In the genomic region with DNA sequence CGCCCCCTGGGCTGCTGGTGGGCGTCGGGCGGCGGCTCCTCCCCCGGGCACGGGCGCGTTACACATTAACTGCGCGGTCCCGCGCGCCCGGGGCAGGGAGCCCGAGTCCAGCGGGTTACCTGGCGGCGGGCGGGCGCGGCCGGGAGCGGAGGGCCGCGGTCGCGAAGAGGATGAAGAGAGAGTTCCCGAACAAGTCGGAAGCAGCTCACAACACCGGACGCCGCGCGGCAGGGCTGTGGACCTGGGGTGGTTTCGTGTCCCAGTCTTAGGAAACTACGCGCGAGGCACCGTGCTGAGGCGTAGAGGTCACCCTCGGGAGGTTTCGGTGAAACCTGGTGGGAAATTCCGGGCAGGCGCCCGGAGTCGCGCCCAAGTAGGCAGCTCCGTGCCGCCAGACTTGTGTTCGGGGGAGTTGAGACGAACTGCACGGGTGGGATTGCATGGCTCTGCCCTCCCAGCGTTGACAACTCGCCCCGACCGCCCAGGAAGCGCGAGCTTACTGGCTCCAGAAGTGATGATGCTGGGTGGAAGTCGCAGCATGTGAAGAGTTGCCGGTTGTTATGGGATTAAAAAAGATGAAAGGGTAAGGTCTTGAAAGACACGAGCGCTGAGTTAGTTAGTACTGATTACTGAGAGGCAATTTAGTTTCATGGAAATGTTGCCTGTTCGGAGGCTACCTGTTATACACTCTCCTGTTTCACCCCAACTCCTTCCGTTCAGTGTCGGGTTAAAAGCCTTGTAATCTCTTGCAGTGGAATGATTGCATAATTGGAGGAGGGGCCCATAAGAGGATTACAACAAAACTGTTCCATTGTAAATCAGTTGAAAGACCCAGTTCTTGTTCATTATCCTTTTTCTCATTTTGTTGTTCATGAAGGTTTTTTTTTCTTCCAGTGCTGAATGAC, we compare ENCODE assay signal across 1 cellular context.
TF ChIP-seq lines count a peak whose summit lies in the region.

No MANE protein-coding gene starts in this region.

TF ChIP-seq in HepG2, 621 proteins besides CTCF, POLR2A, EP300 and RAD21 (continued from another document and continues in another):
- TF ChIP-seq, protein P1, sequence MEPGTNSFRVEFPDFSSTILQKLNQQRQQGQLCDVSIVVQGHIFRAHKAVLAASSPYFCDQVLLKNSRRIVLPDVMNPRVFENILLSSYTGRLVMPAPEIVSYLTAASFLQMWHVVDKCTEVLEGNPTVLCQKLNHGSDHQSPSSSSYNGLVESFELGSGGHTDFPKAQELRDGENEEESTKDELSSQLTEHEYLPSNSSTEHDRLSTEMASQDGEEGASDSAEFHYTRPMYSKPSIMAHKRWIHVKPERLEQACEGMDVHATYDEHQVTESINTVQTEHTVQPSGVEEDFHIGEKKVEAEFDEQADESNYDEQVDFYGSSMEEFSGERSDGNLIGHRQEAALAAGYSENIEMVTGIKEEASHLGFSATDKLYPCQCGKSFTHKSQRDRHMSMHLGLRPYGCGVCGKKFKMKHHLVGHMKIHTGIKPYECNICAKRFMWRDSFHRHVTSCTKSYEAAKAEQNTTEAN (CRISPR knock-in tag; conservative IDR thresholded peaks at IDR 0.05), result 0 out of 2 replicates have a peak, but pooled peaks have one; percentile 29
- TF ChIP-seq ZNF431 (CRISPR knock-in tag; IDR thresholded peaks at IDR 0.05; ENCODE audit: borderline replicate concordance, low read depth), result no peak
- 0 out of 2 replicates have a peak, but pooled peaks have one; percentile 42 for TF ChIP-seq FOXA3 (CRISPR knock-in tag; IDR thresholded peaks at IDR 0.05)
- 0 out of 2 replicates have a peak, but pooled peaks have one; percentile 12 for TF ChIP-seq KAT8 (CRISPR knock-in tag; IDR thresholded peaks at IDR 0.05)
- TF ChIP-seq HNRNPK (IDR thresholded peaks at IDR 0.05; ENCODE audit: low read depth, low read length, poor library complexity, severe bottlenecking), result peak; percentile 24
- no peak for TF ChIP-seq PTBP1 (IDR thresholded peaks at IDR 0.05; ENCODE audit: low read depth, low read length, poor library complexity, severe bottlenecking)
- TF ChIP-seq ZKSCAN1 (IDR thresholded peaks at IDR 0.05; ENCODE audit: low read length), result no peak
- TF ChIP-seq ZNF652 (CRISPR knock-in tag; IDR thresholded peaks at IDR 0.05; ENCODE audit: borderline replicate concordance, low read depth), result peak; percentile 87
- TF ChIP-seq, protein P2, sequence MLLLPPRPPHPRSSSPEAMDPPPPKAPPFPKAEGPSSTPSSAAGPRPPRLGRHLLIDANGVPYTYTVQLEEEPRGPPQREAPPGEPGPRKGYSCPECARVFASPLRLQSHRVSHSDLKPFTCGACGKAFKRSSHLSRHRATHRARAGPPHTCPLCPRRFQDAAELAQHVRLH (CRISPR knock-in tag; IDR thresholded peaks at IDR 0.05; ENCODE audit: borderline replicate concordance, low read depth), result no peak
- TF ChIP-seq POLR2G (IDR thresholded peaks at IDR 0.05; ENCODE audit: low read depth, low read length), result 0 out of 2 replicates have a peak, but pooled peaks have one; percentile 42
- TF ChIP-seq RFXAP (CRISPR knock-in tag; IDR thresholded peaks at IDR 0.05; ENCODE audit: borderline replicate concordance), result no peak
- TF ChIP-seq NCOR1 (IDR thresholded peaks at IDR 0.05; ENCODE audit: borderline replicate concordance, low read length), result no peak
- TF ChIP-seq ZSCAN29 (CRISPR knock-in tag; conservative IDR thresholded peaks at IDR 0.05), result peak; percentile 49; the same call in 1 of the 2 replicates
- peak; percentile 33; the same call in 1 of the 2 replicates for TF ChIP-seq ZNF547 (CRISPR knock-in tag; IDR thresholded peaks at IDR 0.05)
- TF ChIP-seq, protein P3, sequence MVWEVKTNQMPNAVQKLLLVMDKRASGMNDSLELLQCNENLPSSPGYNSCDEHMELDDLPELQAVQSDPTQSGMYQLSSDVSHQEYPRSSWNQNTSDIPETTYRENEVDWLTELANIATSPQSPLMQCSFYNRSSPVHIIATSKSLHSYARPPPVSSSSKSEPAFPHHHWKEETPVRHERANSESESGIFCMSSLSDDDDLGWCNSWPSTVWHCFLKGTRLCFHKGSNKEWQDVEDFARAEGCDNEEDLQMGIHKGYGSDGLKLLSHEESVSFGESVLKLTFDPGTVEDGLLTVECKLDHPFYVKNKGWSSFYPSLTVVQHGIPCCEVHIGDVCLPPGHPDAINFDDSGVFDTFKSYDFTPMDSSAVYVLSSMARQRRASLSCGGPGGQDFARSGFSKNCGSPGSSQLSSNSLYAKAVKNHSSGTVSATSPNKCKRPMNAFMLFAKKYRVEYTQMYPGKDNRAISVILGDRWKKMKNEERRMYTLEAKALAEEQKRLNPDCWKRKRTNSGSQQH (CRISPR knock-in tag; IDR thresholded peaks at IDR 0.05; ENCODE audit: low read depth), result peak; percentile 34; the same call in 1 of the 2 replicates
- TF ChIP-seq MEIS1 (CRISPR knock-in tag; IDR thresholded peaks at IDR 0.05; ENCODE audit: borderline replicate concordance), result peak; percentile 14; the same call in 1 of the 2 replicates
- TF ChIP-seq, protein P4, sequence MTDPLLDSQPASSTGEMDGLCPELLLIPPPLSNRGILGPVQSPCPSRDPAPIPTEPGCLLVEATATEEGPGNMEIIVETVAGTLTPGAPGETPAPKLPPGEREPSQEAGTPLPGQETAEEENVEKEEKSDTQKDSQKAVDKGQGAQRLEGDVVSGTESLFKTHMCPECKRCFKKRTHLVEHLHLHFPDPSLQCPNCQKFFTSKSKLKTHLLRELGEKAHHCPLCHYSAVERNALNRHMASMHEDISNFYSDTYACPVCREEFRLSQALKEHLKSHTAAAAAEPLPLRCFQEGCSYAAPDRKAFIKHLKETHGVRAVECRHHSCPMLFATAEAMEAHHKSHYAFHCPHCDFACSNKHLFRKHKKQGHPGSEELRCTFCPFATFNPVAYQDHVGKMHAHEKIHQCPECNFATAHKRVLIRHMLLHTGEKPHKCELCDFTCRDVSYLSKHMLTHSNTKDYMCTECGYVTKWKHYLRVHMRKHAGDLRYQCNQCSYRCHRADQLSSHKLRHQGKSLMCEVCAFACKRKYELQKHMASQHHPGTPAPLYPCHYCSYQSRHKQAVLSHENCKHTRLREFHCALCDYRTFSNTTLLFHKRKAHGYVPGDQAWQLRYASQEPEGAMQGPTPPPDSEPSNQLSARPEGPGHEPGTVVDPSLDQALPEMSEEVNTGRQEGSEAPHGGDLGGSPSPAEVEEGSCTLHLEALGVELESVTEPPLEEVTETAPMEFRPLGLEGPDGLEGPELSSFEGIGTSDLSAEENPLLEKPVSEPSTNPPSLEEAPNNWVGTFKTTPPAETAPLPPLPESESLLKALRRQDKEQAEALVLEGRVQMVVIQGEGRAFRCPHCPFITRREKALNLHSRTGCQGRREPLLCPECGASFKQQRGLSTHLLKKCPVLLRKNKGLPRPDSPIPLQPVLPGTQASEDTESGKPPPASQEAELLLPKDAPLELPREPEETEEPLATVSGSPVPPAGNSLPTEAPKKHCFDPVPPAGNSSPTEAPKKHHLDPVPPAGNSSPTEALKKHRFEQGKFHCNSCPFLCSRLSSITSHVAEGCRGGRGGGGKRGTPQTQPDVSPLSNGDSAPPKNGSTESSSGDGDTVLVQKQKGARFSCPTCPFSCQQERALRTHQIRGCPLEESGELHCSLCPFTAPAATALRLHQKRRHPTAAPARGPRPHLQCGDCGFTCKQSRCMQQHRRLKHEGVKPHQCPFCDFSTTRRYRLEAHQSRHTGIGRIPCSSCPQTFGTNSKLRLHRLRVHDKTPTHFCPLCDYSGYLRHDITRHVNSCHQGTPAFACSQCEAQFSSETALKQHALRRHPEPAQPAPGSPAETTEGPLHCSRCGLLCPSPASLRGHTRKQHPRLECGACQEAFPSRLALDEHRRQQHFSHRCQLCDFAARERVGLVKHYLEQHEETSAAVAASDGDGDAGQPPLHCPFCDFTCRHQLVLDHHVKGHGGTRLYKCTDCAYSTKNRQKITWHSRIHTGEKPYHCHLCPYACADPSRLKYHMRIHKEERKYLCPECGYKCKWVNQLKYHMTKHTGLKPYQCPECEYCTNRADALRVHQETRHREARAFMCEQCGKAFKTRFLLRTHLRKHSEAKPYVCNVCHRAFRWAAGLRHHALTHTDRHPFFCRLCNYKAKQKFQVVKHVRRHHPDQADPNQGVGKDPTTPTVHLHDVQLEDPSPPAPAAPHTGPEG (CRISPR knock-in tag; IDR thresholded peaks at IDR 0.05), result peak; percentile 96
- 0 out of 2 replicates have a peak, but pooled peaks have one; percentile 8 for TF ChIP-seq THAP11 (CRISPR knock-in tag; IDR thresholded peaks at IDR 0.05)
- TF ChIP-seq SETDB1 (CRISPR knock-in tag; IDR thresholded peaks at IDR 0.05; ENCODE audit: borderline replicate concordance), result no peak
- TF ChIP-seq SP4 (CRISPR knock-in tag; IDR thresholded peaks at IDR 0.05), result peak; percentile 8; the same call in 1 of the 2 replicates
- TF ChIP-seq SRSF1 (optimal IDR thresholded peaks at IDR 0.05; ENCODE audit: low read depth, low read length), result no peak
- TF ChIP-seq YEATS2 (CRISPR knock-in tag; IDR thresholded peaks at IDR 0.05; ENCODE audit: borderline replicate concordance), result no peak
- no peak for TF ChIP-seq SOX6 (IDR thresholded peaks at IDR 0.05)
- peak; percentile 80 for TF ChIP-seq SOX6 (CRISPR knock-in tag; IDR thresholded peaks at IDR 0.05)
- TF ChIP-seq, protein P5, sequence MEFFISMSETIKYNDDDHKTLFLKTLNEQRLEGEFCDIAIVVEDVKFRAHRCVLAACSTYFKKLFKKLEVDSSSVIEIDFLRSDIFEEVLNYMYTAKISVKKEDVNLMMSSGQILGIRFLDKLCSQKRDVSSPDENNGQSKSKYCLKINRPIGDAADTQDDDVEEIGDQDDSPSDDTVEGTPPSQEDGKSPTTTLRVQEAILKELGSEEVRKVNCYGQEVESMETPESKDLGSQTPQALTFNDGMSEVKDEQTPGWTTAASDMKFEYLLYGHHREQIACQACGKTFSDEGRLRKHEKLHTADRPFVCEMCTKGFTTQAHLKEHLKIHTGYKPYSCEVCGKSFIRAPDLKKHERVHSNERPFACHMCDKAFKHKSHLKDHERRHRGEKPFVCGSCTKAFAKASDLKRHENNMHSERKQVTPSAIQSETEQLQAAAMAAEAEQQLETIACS (CRISPR knock-in tag; IDR thresholded peaks at IDR 0.05), result peak; percentile 78
- peak; percentile 39 for TF ChIP-seq TCF7 (IDR thresholded peaks at IDR 0.05; ENCODE audit: low read depth)
- no peak for TF ChIP-seq NRL (CRISPR knock-in tag; IDR thresholded peaks at IDR 0.05; ENCODE audit: borderline replicate concordance)
- 0 out of 2 replicates have a peak, but pooled peaks have one; percentile 36 for TF ChIP-seq HDAC2 (CRISPR knock-in tag; IDR thresholded peaks at IDR 0.05)
- TF ChIP-seq, protein P6, sequence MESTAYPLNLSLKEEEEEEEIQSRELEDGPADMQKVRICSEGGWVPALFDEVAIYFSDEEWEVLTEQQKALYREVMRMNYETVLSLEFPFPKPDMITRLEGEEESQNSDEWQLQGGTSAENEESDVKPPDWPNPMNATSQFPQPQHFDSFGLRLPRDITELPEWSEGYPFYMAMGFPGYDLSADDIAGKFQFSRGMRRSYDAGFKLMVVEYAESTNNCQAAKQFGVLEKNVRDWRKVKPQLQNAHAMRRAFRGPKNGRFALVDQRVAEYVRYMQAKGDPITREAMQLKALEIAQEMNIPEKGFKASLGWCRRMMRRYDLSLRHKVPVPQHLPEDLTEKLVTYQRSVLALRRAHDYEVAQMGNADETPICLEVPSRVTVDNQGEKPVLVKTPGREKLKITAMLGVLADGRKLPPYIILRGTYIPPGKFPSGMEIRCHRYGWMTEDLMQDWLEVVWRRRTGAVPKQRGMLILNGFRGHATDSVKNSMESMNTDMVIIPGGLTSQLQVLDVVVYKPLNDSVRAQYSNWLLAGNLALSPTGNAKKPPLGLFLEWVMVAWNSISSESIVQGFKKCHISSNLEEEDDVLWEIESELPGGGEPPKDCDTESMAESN (CRISPR knock-in tag; conservative IDR thresholded peaks at IDR 0.05), result peak; percentile 28; the same call in 1 of the 2 replicates
- TF ChIP-seq ZNF224 (CRISPR knock-in tag; IDR thresholded peaks at IDR 0.05), result 0 out of 2 replicates have a peak, but pooled peaks have one; percentile 22
- TF ChIP-seq, protein P7, sequence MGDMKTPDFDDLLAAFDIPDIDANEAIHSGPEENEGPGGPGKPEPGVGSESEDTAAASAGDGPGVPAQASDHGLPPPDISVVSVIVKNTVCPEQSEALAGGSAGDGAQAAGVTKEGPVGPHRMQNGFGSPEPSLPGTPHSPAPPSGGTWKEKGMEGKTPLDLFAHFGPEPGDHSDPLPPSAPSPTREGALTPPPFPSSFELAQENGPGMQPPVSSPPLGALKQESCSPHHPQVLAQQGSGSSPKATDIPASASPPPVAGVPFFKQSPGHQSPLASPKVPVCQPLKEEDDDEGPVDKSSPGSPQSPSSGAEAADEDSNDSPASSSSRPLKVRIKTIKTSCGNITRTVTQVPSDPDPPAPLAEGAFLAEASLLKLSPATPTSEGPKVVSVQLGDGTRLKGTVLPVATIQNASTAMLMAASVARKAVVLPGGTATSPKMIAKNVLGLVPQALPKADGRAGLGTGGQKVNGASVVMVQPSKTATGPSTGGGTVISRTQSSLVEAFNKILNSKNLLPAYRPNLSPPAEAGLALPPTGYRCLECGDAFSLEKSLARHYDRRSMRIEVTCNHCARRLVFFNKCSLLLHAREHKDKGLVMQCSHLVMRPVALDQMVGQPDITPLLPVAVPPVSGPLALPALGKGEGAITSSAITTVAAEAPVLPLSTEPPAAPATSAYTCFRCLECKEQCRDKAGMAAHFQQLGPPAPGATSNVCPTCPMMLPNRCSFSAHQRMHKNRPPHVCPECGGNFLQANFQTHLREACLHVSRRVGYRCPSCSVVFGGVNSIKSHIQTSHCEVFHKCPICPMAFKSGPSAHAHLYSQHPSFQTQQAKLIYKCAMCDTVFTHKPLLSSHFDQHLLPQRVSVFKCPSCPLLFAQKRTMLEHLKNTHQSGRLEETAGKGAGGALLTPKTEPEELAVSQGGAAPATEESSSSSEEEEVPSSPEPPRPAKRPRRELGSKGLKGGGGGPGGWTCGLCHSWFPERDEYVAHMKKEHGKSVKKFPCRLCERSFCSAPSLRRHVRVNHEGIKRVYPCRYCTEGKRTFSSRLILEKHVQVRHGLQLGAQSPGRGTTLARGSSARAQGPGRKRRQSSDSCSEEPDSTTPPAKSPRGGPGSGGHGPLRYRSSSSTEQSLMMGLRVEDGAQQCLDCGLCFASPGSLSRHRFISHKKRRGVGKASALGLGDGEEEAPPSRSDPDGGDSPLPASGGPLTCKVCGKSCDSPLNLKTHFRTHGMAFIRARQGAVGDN (CRISPR knock-in tag; IDR thresholded peaks at IDR 0.05), result peak; percentile 71
- TF ChIP-seq HNRNPH1 (optimal IDR thresholded peaks at IDR 0.05; ENCODE audit: low read depth, low read length), result no peak
- peak; percentile 72; the same call in 1 of the 2 replicates for TF ChIP-seq ZNF678 (CRISPR knock-in tag; IDR thresholded peaks at IDR 0.05)
- no peak for TF ChIP-seq SIX1 (CRISPR knock-in tag; IDR thresholded peaks at IDR 0.05; ENCODE audit: borderline replicate concordance)
- TF ChIP-seq SP5 (CRISPR knock-in tag; IDR thresholded peaks at IDR 0.05; ENCODE audit: borderline replicate concordance, low read depth), result peak; percentile 81; the same call in 1 of the 2 replicates
- peak; percentile 20 for TF ChIP-seq ZNF563 (CRISPR knock-in tag; IDR thresholded peaks at IDR 0.05)
- TF ChIP-seq NR1H2 (CRISPR knock-in tag; IDR thresholded peaks at IDR 0.05; ENCODE audit: borderline replicate concordance, low read depth), result 0 out of 2 replicates have a peak, but pooled peaks have one; percentile 36
- no peak for TF ChIP-seq MAZ (IDR thresholded peaks at IDR 0.05; ENCODE audit: borderline replicate concordance, low read depth, low read length)
- peak; percentile 8; the same call in 1 of the 2 replicates for TF ChIP-seq MAZ (CRISPR knock-in tag; IDR thresholded peaks at IDR 0.05; ENCODE audit: low read depth)
- TF ChIP-seq NCOA2 (CRISPR knock-in tag; IDR thresholded peaks at IDR 0.05), result peak; percentile 36; the same call in 1 of the 2 replicates
- TF ChIP-seq GLI4 (CRISPR knock-in tag; IDR thresholded peaks at IDR 0.05; ENCODE audit: borderline replicate concordance), result 0 out of 2 replicates have a peak, but pooled peaks have one; percentile 6
